ENCODE assay signal across 1 cellular context in genomic region chr14:55707365-55707804, GRCh38.
TF ChIP-seq lines count a peak whose summit lies in the region.

No MANE protein-coding gene starts in this region.

TF ChIP-seq in H1, 55 proteins besides CTCF, POLR2A, EP300 and RAD21 (continued from another document):
- no peak for TF ChIP-seq CHD7 (IDR thresholded peaks at IDR 0.05; ENCODE audit: insufficient replicate concordance, low read length)
- no peak for TF ChIP-seq ATF3 (IDR thresholded peaks at IDR 0.05; ENCODE audit: insufficient read depth, low read depth, low read length)
- no peak for TF ChIP-seq USF2 (IDR thresholded peaks at IDR 0.05; ENCODE audit: low read length)
- no peak for TF ChIP-seq KDM1A (IDR thresholded peaks at IDR 0.05; ENCODE audit: borderline replicate concordance, low read length)
- TF ChIP-seq SP4 (IDR thresholded peaks at IDR 0.05; ENCODE audit: low read length) = no peak
- no peak for TF ChIP-seq RFX5 (IDR thresholded peaks at IDR 0.05; ENCODE audit: borderline replicate concordance, low read depth, low read length)
- TF ChIP-seq E2F6 (IDR thresholded peaks at IDR 0.05) = no peak
- TF ChIP-seq KDM4A (IDR thresholded peaks at IDR 0.05; ENCODE audit: low read depth, low read length, severe bottlenecking) = no peak
- TF ChIP-seq MAX (IDR thresholded peaks at IDR 0.05) = no peak
- no peak for TF ChIP-seq JUN (IDR thresholded peaks at IDR 0.05; ENCODE audit: low read depth, low read length)
- TF ChIP-seq CHD2 (IDR thresholded peaks at IDR 0.05; ENCODE audit: low read length) = no peak
- no peak for TF ChIP-seq POLR2AphosphoS5 (IDR thresholded peaks at IDR 0.05; ENCODE audit: low read depth, low read length)
- no peak for TF ChIP-seq YY1 (IDR thresholded peaks at IDR 0.05; ENCODE audit: low read depth, low read length)
- TF ChIP-seq PHF8 (conservative IDR thresholded peaks at IDR 0.05; ENCODE audit: low read depth, low read length) = no peak
- TF ChIP-seq JUND (IDR thresholded peaks at IDR 0.05; ENCODE audit: low read length) = no peak
- no peak for TF ChIP-seq NRF1 (IDR thresholded peaks at IDR 0.05; ENCODE audit: low read depth, low read length)
- TF ChIP-seq SIN3A (conservative IDR thresholded peaks at IDR 0.05 in 1 of 2, IDR thresholded peaks at IDR 0.05 in 1 of 2; ENCODE audit: low read depth in 1 of 2, low read length in 2 of 2) = no peak
